20 cellular contexts compared by ENCODE assay signal in genomic region chr1:17109897-17110554, GRCh38. TPM values are rescaled to one million over a fixed set of nuclear protein-coding genes. Genes with fewer than 3 reads are reported as not detected.
DNase-seq lines count a peak whose midpoint lies in the region; ATAC-seq, FAIRE-seq and TF ChIP-seq lines count a peak whose summit lies in the region.
"Had no signal": no experiment of that assay in that cellular context is flagged by ENCODE, and none has a peak within 500 bp of the region (broad histone marks: within the 10 kb centered on the region; RNA-seq: fewer than 3 reads in every experiment).

No MANE protein-coding gene starts in this region.

- intact Hi-C loops in head of caudate nucleus (cut with DNase I): no loop called here
- intact Hi-C loops in HepG2 (cut with micrococcal nuclease; ENCODE audit: unreplicated experiment): no loop called here

- no peak overlapping the region for H3K27ac ChIP-seq in HepG2 (ENCODE audit: extremely low read length, insufficient read depth, low read length)
- H3K27ac ChIP-seq: esophagus squamous epithelium, pancreas, RWPE1 had no signal

- 0% methylated on average over 4 of the region's 5 CpGs for WGBS in HepG2 (ENCODE audit: low lambda C conversion rate)

- H4K20me1 ChIP-seq in HepG2 (ENCODE audit: insufficient read depth, low read length): no peaks in the 10 kb centered on the region

- no peaks in the 10 kb centered on the region for H3K9me3 ChIP-seq in HepG2 (ENCODE audit: low read length)
- H3K9me3 ChIP-seq: esophagus squamous epithelium, pancreas had no signal

- H3K36me3 ChIP-seq in HepG2 (replicated peaks in 1 of 2; ENCODE audit: control insufficient read depth in 1 of 2, insufficient read depth in 2 of 2, low read length in 2 of 2): no peaks in the 10 kb centered on the region
- H3K36me3 ChIP-seq: esophagus squamous epithelium, pancreas had no signal

- no peaks in the 10 kb centered on the region for H3K4me1 ChIP-seq in HepG2 (ENCODE audit: insufficient read depth, low read length)

- no peaks in the 10 kb centered on the region for H3K79me2 ChIP-seq in HepG2 (ENCODE audit: insufficient read depth, low read length)

- BruUV-seq in HepG2 (replicated peaks; lab: Mats Ljungman, UMichigan): no TSS peak

- TF ChIP-seq EP300 in HepG2 (IDR thresholded peaks at IDR 0.05; ENCODE audit: low read depth in 2 of 2, low read length in 2 of 2): no peak
- no peak for TF ChIP-seq EP300 in HepG2 (CRISPR knock-in tag; IDR thresholded peaks at IDR 0.05; ENCODE audit: borderline replicate concordance)

- POLR2A ChIA-PET in HepG2 (lab: Yijun Ruan, JAX): no interaction called here

- no peak overlapping the region for H3K4me3 ChIP-seq in HepG2 (replicated peaks in 1 of 3; ENCODE audit: insufficient read depth in 1 of 3, low read depth in 2 of 3, low read length in 3 of 3)
- H3K4me3 ChIP-seq: esophagus squamous epithelium, GM23338, pancreas had no signal

- TF ChIP-seq CTCF in HepG2 (CRISPR knock-in tag; IDR thresholded peaks at IDR 0.05): no peak

- TF ChIP-seq RAD21 in HepG2 (CRISPR knock-in tag; IDR thresholded peaks at IDR 0.05): no peak

- in situ Hi-C loops in HepG2 (cut with HindIII; ENCODE audit: extremely low pct_ligation_motif_present, low pct_unique_long_range_greater_than_20kb): no loop called here

- peak; percentile 69 for DNase-seq in DMS79 (lab: John Stamatoyannopoulos, UW)
- DNase-seq in NCI-H526 (lab: John Stamatoyannopoulos, UW): peak; percentile 86 to 87
- peak; percentile 61 to 93 (median 83) for DNase-seq in head of caudate nucleus
- peak; percentile 68 for DNase-seq in occipital lobe (lab: John Stamatoyannopoulos, UW)
- DNase-seq in T1000 (lab: John Stamatoyannopoulos, UW): no peak
- DNase-seq in HepG2 (ENCODE audit: low spot score): no peak
- DNase-seq: activated CD4-positive, alpha-beta T cell treated with anti-CD3 and anti-CD28 coated beads for 4 hours; cortex of kidney; DMS 273 treated with DMSO at 0.1 percent for 48 hours; esophagus squamous epithelium; IMR-90; MV-4-11; NCI-H524 treated with DMSO at 0.1 percent for 48 hours; pancreas; stimulated activated CD4-positive, alpha-beta T cell treated with anti-CD3 and anti-CD28 coated beads, Interleukin-12 subunit alpha, Interleukin-12 subunit beta, amount 100 ng/mL, for 4 hours; T-helper 17 cell had no signal

- no peak overlapping the region for H3K9ac ChIP-seq in HepG2 (ENCODE audit: insufficient read depth, low read depth, low read length)

- no peak overlapping the region for H2AFZ ChIP-seq in HepG2 (ENCODE audit: low read length)
- H2AFZ ChIP-seq: GM23338 had no signal

- ATAC-seq in HG02981 (IDR thresholded peaks at IDR 0.05; ENCODE audit: unreplicated experiment) (no peak), HG03520 (IDR thresholded peaks at IDR 0.05; ENCODE audit: unreplicated experiment) (no peak), HepG2 (no peak)
- ATAC-seq: GM23338, T-helper 17 cell had no signal

- CTCF ChIA-PET in HepG2 (lab: Yijun Ruan, JAX; ENCODE audit: low intra/inter-chr PET ratio, low total read pairs): no interaction called here

- TF ChIP-seq POLR2A in HepG2 (IDR thresholded peaks at IDR 0.05; ENCODE audit: insufficient read depth in 1 of 2, low read depth in 2 of 2, low read length in 2 of 2): no peak

- H3K4me2 ChIP-seq in HepG2 (ENCODE audit: low read depth, low read length): no peak overlapping the region
- H3K4me2 ChIP-seq: GM23338 had no signal

- H3K27me3 ChIP-seq in HepG2 (ENCODE audit: control insufficient read depth in 1 of 2, insufficient read depth in 2 of 2, low read length in 2 of 2): peaks cover 0 to 4% of the 10 kb centered on the region in 2 experiments; a peak in 3 of 5 replicates
- H3K27me3 ChIP-seq: pancreas had no signal

- FAIRE-seq in HepG2 (lab: Jason Lieb, UNC): no peak
- FAIRE-seq: pancreas had no signal

TF ChIP-seq in HepG2, 621 proteins besides CTCF, POLR2A, EP300 and RAD21 (continues in another document):
- TF ChIP-seq YEATS4 (CRISPR knock-in tag; IDR thresholded peaks at IDR 0.05; ENCODE audit: borderline replicate concordance) (no peak), ZNF747 (CRISPR knock-in tag; IDR thresholded peaks at IDR 0.05; ENCODE audit: borderline replicate concordance) (no peak), CREM (IDR thresholded peaks at IDR 0.05) (no peak), CREM (CRISPR knock-in tag; IDR thresholded peaks at IDR 0.05) (no peak), PAXIP1 (CRISPR knock-in tag; conservative IDR thresholded peaks at IDR 0.05) (no peak), ZNF263 (CRISPR knock-in tag; IDR thresholded peaks at IDR 0.05) (no peak), FOXM1 (CRISPR knock-in tag; IDR thresholded peaks at IDR 0.05) (no peak), ARNTL (CRISPR knock-in tag; IDR thresholded peaks at IDR 0.05) (no peak), MAFF (IDR thresholded peaks at IDR 0.05; ENCODE audit: low read depth, low read length) (no peak)

RNA-seq across cellular contexts. Expression of gene PADI2, which starts 9.2 kb away (rescaled TPM):
- 0.94 TPM for total RNA-seq in occipital lobe
- total RNA-seq in HepG2 (2016; rRNA removed; fragmentation: Illumina TruSeq; extraction: Trizol): not detected in 2 replicates
- total RNA-seq in HepG2 (2016; cell fraction: cytosol; rRNA removed; fragmentation: Illumina TruSeq; extraction: Trizol; ENCODE audit: low read depth): not detected in 2 replicates
- not detected in 2 replicates for total RNA-seq in HepG2 (2016; cell fraction: insoluble cytoplasmic fraction; rRNA removed; fragmentation: Illumina TruSeq; extraction: Trizol)
- total RNA-seq in HepG2 (2016; cell fraction: membrane; rRNA removed; fragmentation: Illumina TruSeq; extraction: Trizol): not detected in 2 replicates
- total RNA-seq in HepG2 (2016; cell fraction: nucleus; rRNA removed; fragmentation: Illumina TruSeq; extraction: Trizol): not detected in 2 replicates
- not detected in 2 replicates for polyA plus RNA-seq in HepG2 (2011; rRNA removed)
- not detected in 2 replicates for polyA plus RNA-seq in HepG2 (2011; cell fraction: cytosol; rRNA removed)
- not detected in 2 replicates for polyA plus RNA-seq in HepG2 (2011; cell fraction: nucleus; rRNA removed)
- not detected in 2 replicates for polyA plus RNA-seq in HepG2 (2012)
- not detected in 2 replicates for polyA plus RNA-seq in HepG2 (2016; cell fraction: cytosol; fragmentation: Illumina TruSeq; extraction: Trizol; ENCODE audit: low read depth)
- not detected in 2 replicates for polyA plus RNA-seq in HepG2 (2016; cell fraction: insoluble cytoplasmic fraction; fragmentation: Illumina TruSeq; extraction: Trizol; ENCODE audit: low read depth)
- polyA plus RNA-seq in HepG2 (2016; cell fraction: membrane; fragmentation: Illumina TruSeq; extraction: Trizol; ENCODE audit: low read depth): not detected in 2 replicates
- polyA plus RNA-seq in HepG2 (2016; cell fraction: nucleus; fragmentation: Illumina TruSeq; extraction: Trizol; ENCODE audit: insufficient read depth, low read depth): not detected in 2 replicates
- polyA minus RNA-seq in HepG2 (2011; rRNA and poly(A)+ RNA removed; ENCODE audit: low replicate concordance): 3.2 TPM in 1 of 2 replicates, not detected in the other
- not detected in 2 replicates for polyA minus RNA-seq in HepG2 (2011; cell fraction: cytosol; rRNA and poly(A)+ RNA removed)
- polyA minus RNA-seq in HepG2 (2011; cell fraction: nucleus; rRNA and poly(A)+ RNA removed): not detected in 2 replicates
- total RNA-seq: IMR-90 had no signal
- polyA plus RNA-seq: IMR-90 had no signal

RNA-seq across cellular contexts. Expression of gene SDHB, which starts 56.2 kb away (rescaled TPM):
- total RNA-seq in occipital lobe (67.1 TPM), HepG2 (2016; rRNA removed; fragmentation: Illumina TruSeq; extraction: Trizol) (142 and 174 TPM in 2 replicates)
- 51.4 and 55.9 TPM in 2 replicates for total RNA-seq in HepG2 (2016; cell fraction: cytosol; rRNA removed; fragmentation: Illumina TruSeq; extraction: Trizol; ENCODE audit: low read depth)
- total RNA-seq in HepG2 (2016; cell fraction: insoluble cytoplasmic fraction; rRNA removed; fragmentation: Illumina TruSeq; extraction: Trizol): 149 and 181 TPM in 2 replicates
- total RNA-seq in HepG2 (2016; cell fraction: membrane; rRNA removed; fragmentation: Illumina TruSeq; extraction: Trizol): 63.6 and 75.1 TPM in 2 replicates
- total RNA-seq in HepG2 (2016; cell fraction: nucleus; rRNA removed; fragmentation: Illumina TruSeq; extraction: Trizol): 52.4 and 60.7 TPM in 2 replicates
- 110 and 136 TPM in 2 replicates for polyA plus RNA-seq in HepG2 (2011; rRNA removed)
- polyA plus RNA-seq in HepG2 (2011; cell fraction: cytosol; rRNA removed): 90.5 and 93.2 TPM in 2 replicates
- 32.8 and 36.9 TPM in 2 replicates for polyA plus RNA-seq in HepG2 (2011; cell fraction: nucleus; rRNA removed)
- 57.3 and 68.1 TPM in 2 replicates for polyA plus RNA-seq in HepG2 (2012)
- 39.4 and 46.4 TPM in 2 replicates for polyA plus RNA-seq in HepG2 (2016; cell fraction: cytosol; fragmentation: Illumina TruSeq; extraction: Trizol; ENCODE audit: low read depth)
- 164 and 177 TPM in 2 replicates for polyA plus RNA-seq in HepG2 (2016; cell fraction: insoluble cytoplasmic fraction; fragmentation: Illumina TruSeq; extraction: Trizol; ENCODE audit: low read depth)
- 45.2 and 45.6 TPM in 2 replicates for polyA plus RNA-seq in HepG2 (2016; cell fraction: membrane; fragmentation: Illumina TruSeq; extraction: Trizol; ENCODE audit: low read depth)
- 71.0 and 75.4 TPM in 2 replicates for polyA plus RNA-seq in HepG2 (2016; cell fraction: nucleus; fragmentation: Illumina TruSeq; extraction: Trizol; ENCODE audit: insufficient read depth, low read depth)
- 49.9 and 135 TPM in 2 replicates for polyA minus RNA-seq in HepG2 (2011; rRNA and poly(A)+ RNA removed; ENCODE audit: low replicate concordance)
- polyA minus RNA-seq in HepG2 (2011; cell fraction: cytosol; rRNA and poly(A)+ RNA removed): 48.1 and 57.8 TPM in 2 replicates
- 35.9 and 50.1 TPM in 2 replicates for polyA minus RNA-seq in HepG2 (2011; cell fraction: nucleus; rRNA and poly(A)+ RNA removed)

Comparison
In these comparisons a context has a peak if more than half of its experiments do, and no peak if none do; other contexts are left out.
1. DNase-seq: peak in DMS79 (single experiment), NCI-H526 (2 of 2), head of caudate nucleus (42 of 42) and occipital lobe (single experiment); none in T1000 (single experiment) and HepG2 (single experiment).